8 cellular contexts compared by ENCODE assay signal in the genomic region with DNA sequence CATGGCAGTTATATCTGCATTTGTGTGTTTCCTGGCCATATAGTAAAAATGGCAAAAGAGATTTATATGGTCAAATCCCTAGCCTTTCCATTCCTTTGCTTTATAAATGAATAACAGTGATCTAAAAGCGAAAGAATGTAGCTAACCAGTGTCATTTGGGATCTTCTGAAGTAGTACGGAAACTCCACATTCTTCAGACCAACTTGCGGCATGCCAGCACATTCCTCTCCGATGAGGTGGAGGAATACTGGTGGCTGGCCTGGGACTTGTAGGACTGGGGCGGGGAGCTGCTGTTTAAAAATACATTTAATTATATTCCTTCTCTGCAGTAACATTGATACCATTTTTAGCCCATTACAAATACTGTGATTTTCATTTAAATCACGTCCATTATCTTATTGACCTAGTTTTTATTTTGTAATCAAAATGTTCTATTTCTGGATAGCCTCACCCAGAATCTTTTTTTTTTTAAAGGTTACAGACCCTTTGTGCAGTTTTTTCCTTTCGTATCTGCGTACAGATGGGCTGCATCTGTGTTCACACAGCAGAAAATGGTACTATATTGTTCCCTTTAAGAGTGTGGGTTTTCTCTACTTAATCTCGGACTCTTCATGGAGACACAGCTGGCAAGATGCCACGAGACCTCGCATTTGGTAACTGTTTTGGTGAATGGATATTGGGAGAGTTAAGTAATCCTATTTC.
DNase-seq lines count a peak whose midpoint lies in the region; ATAC-seq and TF ChIP-seq lines count a peak whose summit lies in the region.

No MANE protein-coding gene starts in this region.

- no peak for TF ChIP-seq CTCF in Calu3 (IDR thresholded peaks at IDR 0.05; ENCODE audit: unreplicated experiment)
- no peak for TF ChIP-seq CTCF in SK-N-SH (IDR thresholded peaks at IDR 0.05)
- no peak for TF ChIP-seq CTCF in foreskin keratinocyte (conservative IDR thresholded peaks at IDR 0.05)
- no peak for TF ChIP-seq CTCF in osteoblast (IDR thresholded peaks at IDR 0.05; ENCODE audit: extremely low read depth, low read depth, low read length)

- H3K9me2 ChIP-seq in SK-N-SH, result no peaks in the 10 kb centered on the region

- H3K4me1 ChIP-seq in SK-N-SH (ENCODE audit: control insufficient read depth in 1 of 2, insufficient read depth in 2 of 2, low read depth in 1 of 2, low read length in 1 of 2) (peaks cover 7 to 50% of the 10 kb centered on the region in 2 experiments), foreskin keratinocyte (peaks cover 39% of the 10 kb centered on the region), osteoblast (ENCODE audit: insufficient read depth, low read length) (peaks cover 50% of the 10 kb centered on the region)

- no peak for TF ChIP-seq RAD21 in SK-N-SH (IDR thresholded peaks at IDR 0.05; ENCODE audit: low read length)

- no peaks in the 10 kb centered on the region for H3K27me3 ChIP-seq in SK-N-SH (ENCODE audit: insufficient read depth)
- H3K27me3 ChIP-seq in foreskin keratinocyte, result no peaks in the 10 kb centered on the region
- H3K27me3 ChIP-seq in osteoblast (ENCODE audit: insufficient read depth, low read length), result no peaks in the 10 kb centered on the region

- H3F3A ChIP-seq in SK-N-SH (replicated peaks; ENCODE audit: insufficient read depth), result peaks cover 44% of the 10 kb centered on the region

- DNase-seq in Calu3 (peak; percentile 84), SK-N-SH (no peak), foreskin keratinocyte (peak; percentile 96 to 98), osteoblast (ENCODE audit: insufficient read length, low spot score, missing footprints) (peak; percentile 87), NCI-H128 (lab: John Stamatoyannopoulos, UW; ENCODE audit: unreplicated experiment) (no peak), activated gamma-delta T cell treated with Interleukin-2 at 50 U/mL for 16 hours (no peak)
- DNase-seq in activated CD4-positive, alpha-beta T cell treated with anti-CD3 and anti-CD28 coated beads, Interleukin-2, amount 10 ng/mL, durations not matched to agents 7 days and 5 days, result no peak

- H3K27me3 Mint-ChIP-seq in Calu3 (ENCODE audit: unreplicated experiment), result no peaks in the 10 kb centered on the region
- H3K27me3 Mint-ChIP-seq in activated CD4-positive, alpha-beta T cell treated with anti-CD3 and anti-CD28 coated beads, Interleukin-2, amount 10 ng/mL, durations not matched to agents 7 days and 5 days, result peaks cover 30% of the 10 kb centered on the region

- peak; percentile 23 to 91; a peak in 2 of 4 replicates for TF ChIP-seq EP300 in SK-N-SH (IDR thresholded peaks at IDR 0.05; ENCODE audit: borderline replicate concordance in 1 of 2, low read depth in 1 of 2, low read length in 1 of 2)

- H3K9ac ChIP-seq in SK-N-SH, result peak overlapping the region; percentile 75

- H3K9me3 Mint-ChIP-seq in Calu3 (ENCODE audit: low read depth, unreplicated experiment), result no peaks in the 10 kb centered on the region
- H3K9me3 Mint-ChIP-seq in activated CD4-positive, alpha-beta T cell treated with anti-CD3 and anti-CD28 coated beads, Interleukin-2, amount 10 ng/mL, durations not matched to agents 7 days and 5 days, result no peaks in the 10 kb centered on the region

- POLR2A ChIA-PET in SK-N-SH (lab: Yijun Ruan, JAX), result no interaction called here
- POLR2A ChIA-PET in activated CD4-positive, alpha-beta T cell treated with anti-CD3 and anti-CD28 coated beads, Interleukin-2, amount 10 ng/mL, durations not matched to agents 7 days and 5 days (lab: Charles Lee), result no interaction called here

- CTCF ChIA-PET in Calu3 (lab: Charles Lee) (interaction anchor here (1.0 kb wide), 1 partner anchor 86 kb away, joined by 3 read pairs; no protein-coding TSS in a partner anchor), SK-N-SH (lab: Yijun Ruan, JAX) (interaction anchor here (1.3 kb wide), 1 partner anchor 25 kb away, joined by 3 read pairs; no protein-coding TSS in a partner anchor)
- CTCF ChIA-PET in activated CD4-positive, alpha-beta T cell treated with anti-CD3 and anti-CD28 coated beads, Interleukin-2, amount 10 ng/mL, durations not matched to agents 7 days and 5 days (lab: Charles Lee), result interaction anchor here (0.7 kb wide), 2 partner anchors 12 to 22 kb away, joined by 3 to 6 read pairs; no protein-coding TSS in a partner anchor

- H3K36me3 Mint-ChIP-seq in Calu3 (ENCODE audit: insufficient read depth, unreplicated experiment), result no peaks in the 10 kb centered on the region
- H3K36me3 Mint-ChIP-seq in activated CD4-positive, alpha-beta T cell treated with anti-CD3 and anti-CD28 coated beads, Interleukin-2, amount 10 ng/mL, durations not matched to agents 7 days and 5 days (ENCODE audit: low read depth), result no peaks in the 10 kb centered on the region

- WGBS in SK-N-SH (ENCODE audit: low lambda C conversion rate), result 18% methylated on average over 11 of the region's 11 CpGs

- H3K79me2 ChIP-seq in SK-N-SH (ENCODE audit: insufficient read depth), result peaks cover 92% of the 10 kb centered on the region
- H3K79me2 ChIP-seq in osteoblast (ENCODE audit: insufficient read depth, low read length), result peaks cover 46% of the 10 kb centered on the region

- H3K4me3 ChIP-seq in SK-N-SH (ENCODE audit: low read depth in 2 of 2, low read length in 1 of 2), result peak overlapping the region; percentile 12 to 45; a peak in 3 of 4 replicates
- peak overlapping the region; percentile 64 for H3K4me3 ChIP-seq in osteoblast (ENCODE audit: insufficient read depth, low read length)

- TSS peak; percentile 78 for BruUV-seq in Calu3 (replicated peaks; lab: Mats Ljungman, UMichigan)

- H3K27ac ChIP-seq in SK-N-SH (ENCODE audit: low read depth in 2 of 2, low read length in 1 of 2), result peak overlapping the region; percentile 73 to 97; a peak in 3 of 4 replicates
- H3K27ac ChIP-seq in foreskin keratinocyte, result peak overlapping the region; percentile 88
- H3K27ac ChIP-seq in osteoblast (ENCODE audit: low read depth, low read length), result peak overlapping the region; percentile 98

- H3K4me2 ChIP-seq in SK-N-SH, result peak overlapping the region; percentile 53
- peak overlapping the region; percentile 89 for H3K4me2 ChIP-seq in osteoblast (ENCODE audit: insufficient read depth, low read length)

- H3K4me3 Mint-ChIP-seq in Calu3 (ENCODE audit: low read depth, unreplicated experiment), result peak overlapping the region; percentile 34
- H3K4me3 Mint-ChIP-seq in activated CD4-positive, alpha-beta T cell treated with anti-CD3 and anti-CD28 coated beads, Interleukin-2, amount 10 ng/mL, durations not matched to agents 7 days and 5 days, result no peak overlapping the region

- H3K4me1 Mint-ChIP-seq in Calu3 (ENCODE audit: low read depth, unreplicated experiment), result peaks cover 39% of the 10 kb centered on the region
- H3K4me1 Mint-ChIP-seq in activated CD4-positive, alpha-beta T cell treated with anti-CD3 and anti-CD28 coated beads, Interleukin-2, amount 10 ng/mL, durations not matched to agents 7 days and 5 days, result no peaks in the 10 kb centered on the region

- H3K27ac Mint-ChIP-seq in Calu3 (ENCODE audit: unreplicated experiment), result peak overlapping the region; percentile 51
- H3K27ac Mint-ChIP-seq in activated CD4-positive, alpha-beta T cell treated with anti-CD3 and anti-CD28 coated beads, Interleukin-2, amount 10 ng/mL, durations not matched to agents 7 days and 5 days, result no peak overlapping the region

- peak; percentile 96 for ATAC-seq in foreskin keratinocyte
- no peak for ATAC-seq in GM18861 (IDR thresholded peaks at IDR 0.05; ENCODE audit: unreplicated experiment)

- H4K20me1 ChIP-seq in SK-N-SH (ENCODE audit: insufficient read depth) (no peaks in the 10 kb centered on the region), osteoblast (ENCODE audit: insufficient read depth, low read length) (no peaks in the 10 kb centered on the region)

- intact Hi-C loops in Calu3 (cut with micrococcal nuclease; ENCODE audit: unreplicated experiment), result no loop called here

- H3K36me3 ChIP-seq in SK-N-SH (replicated peaks in 1 of 2; ENCODE audit: control insufficient read depth in 1 of 2, insufficient read depth in 2 of 2, low read length in 1 of 2) (no peaks in the 10 kb centered on the region), osteoblast (ENCODE audit: insufficient read depth, low read length) (no peaks in the 10 kb centered on the region)

- H3K9me3 ChIP-seq in SK-N-SH, result no peaks in the 10 kb centered on the region
- no peaks in the 10 kb centered on the region for H3K9me3 ChIP-seq in osteoblast (ENCODE audit: low read depth, low read length)

- H2AFZ ChIP-seq in SK-N-SH (ENCODE audit: low read depth), result no peak overlapping the region
- peak overlapping the region; percentile 56 for H2AFZ ChIP-seq in osteoblast (ENCODE audit: low read length)

TF ChIP-seq in SK-N-SH, 30 proteins besides CTCF, POLR2A, EP300 and RAD21 (continues in another document):
- TF ChIP-seq RXRA (IDR thresholded peaks at IDR 0.05; ENCODE audit: borderline replicate concordance, low read depth) (peak; percentile 88), MEF2A (IDR thresholded peaks at IDR 0.05; ENCODE audit: borderline replicate concordance, low read depth) (peak; percentile 97), GATA2 (CRISPR knock-in tag; IDR thresholded peaks at IDR 0.05) (no peak), FOXM1 (IDR thresholded peaks at IDR 0.05; ENCODE audit: low read depth) (0 out of 2 replicates have a peak, but pooled peaks have one; percentile 31), MXI1 (IDR thresholded peaks at IDR 0.05; ENCODE audit: low read depth, low read length) (no peak), PBX3 (IDR thresholded peaks at IDR 0.05) (peak; percentile 83)
- TF ChIP-seq, protein P1, sequence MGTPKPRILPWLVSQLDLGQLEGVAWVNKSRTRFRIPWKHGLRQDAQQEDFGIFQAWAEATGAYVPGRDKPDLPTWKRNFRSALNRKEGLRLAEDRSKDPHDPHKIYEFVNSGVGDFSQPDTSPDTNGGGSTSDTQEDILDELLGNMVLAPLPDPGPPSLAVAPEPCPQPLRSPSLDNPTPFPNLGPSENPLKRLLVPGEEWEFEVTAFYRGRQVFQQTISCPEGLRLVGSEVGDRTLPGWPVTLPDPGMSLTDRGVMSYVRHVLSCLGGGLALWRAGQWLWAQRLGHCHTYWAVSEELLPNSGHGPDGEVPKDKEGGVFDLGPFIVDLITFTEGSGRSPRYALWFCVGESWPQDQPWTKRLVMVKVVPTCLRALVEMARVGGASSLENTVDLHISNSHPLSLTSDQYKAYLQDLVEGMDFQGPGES (IDR thresholded peaks at IDR 0.05; ENCODE audit: low read depth, low read length), result no peak

Comparison
In these comparisons a context has a peak if more than half of its experiments do, and no peak if none do; other contexts are left out.
1. DNase-seq: peak in Calu3 (single experiment), foreskin keratinocyte (2 of 2) and osteoblast (single experiment); none in SK-N-SH (single experiment), NCI-H128 (single experiment), activated gamma-delta T cell treated with Interleukin-2 at 50 U/mL for 16 hours (single experiment) and activated CD4-positive, alpha-beta T cell treated with anti-CD3 and anti-CD28 coated beads, Interleukin-2, amount 10 ng/mL, durations not matched to agents 7 days and 5 days (single experiment).
2. Peak in every context shown above with its lines, with median percentiles within 50 percentile points of each other: H3K27ac ChIP-seq.